ENCODE assay signal across 9 cellular contexts in genomic region chr4:54657556-54658313, GRCh38. TPM values are rescaled to one million over a fixed set of nuclear protein-coding genes. Genes with fewer than 3 reads are reported as not detected.
A peak's percentile ranks its signal among the peaks of the same experiment; 100 is the strongest.
DNase-seq lines count a peak whose midpoint lies in the region; ATAC-seq and TF ChIP-seq lines count a peak whose summit lies in the region.
"Had no signal": no experiment of that assay in that cellular context is flagged by ENCODE, and none has a peak within 500 bp of the region (broad histone marks: within the 10 kb centered on the region; RNA-seq: fewer than 3 reads in every experiment).

TSS of gene KIT (plus strand) at chr4:54657957. CDS start at chr4:54658015, 58 bp downstream.

- no peak within 1 kb of the TSS for H3K27ac ChIP-seq in osteoblast (ENCODE audit: low read depth, low read length)
- H3K27ac ChIP-seq: epithelial cell of prostate had no signal

- H3K9me3 ChIP-seq in osteoblast (ENCODE audit: low read depth, low read length) = no peaks in the 10 kb centered on the region

- no peaks in the 10 kb centered on the region for H3K9me3 Mint-ChIP-seq in activated naive CD4-positive, alpha-beta T cell treated with anti-CD3 and anti-CD28 coated beads, Interleukin-2, amount 10 ng/mL, durations not matched to agents 7 days and 5 days

- TF ChIP-seq CTCF in AG04449 (IDR thresholded peaks at IDR 0.05; ENCODE audit: insufficient read depth, low read length, missing control alignments) (no peak), GM20000 (IDR thresholded peaks at IDR 0.05; ENCODE audit: extremely low read depth, missing control alignments) (no peak), osteoblast (IDR thresholded peaks at IDR 0.05; ENCODE audit: extremely low read depth, low read depth, low read length) (no peak)

- DNase-seq in AG04449 (ENCODE audit: low read depth, low spot score) (no peak), GM20000 (ENCODE audit: low spot score) (peak; percentile 33), NCI-H526 treated with DMSO at 0.1 percent for 48 hours (lab: John Stamatoyannopoulos, UW) (peak; percentile 87), head of caudate nucleus (peak in 39 of 42 donors; percentile 30 to 85 (median 59)), osteoblast (ENCODE audit: insufficient read length, low spot score, missing footprints) (peak; percentile 71), H4 (ENCODE audit: low spot score) (no peak)
- DNase-seq in activated naive CD4-positive, alpha-beta T cell treated with anti-CD3 and anti-CD28 coated beads, Interleukin-2, amount 10 ng/mL, durations not matched to agents 7 days and 5 days = peak; percentile 34

- H3K27me3 Mint-ChIP-seq in activated naive CD4-positive, alpha-beta T cell treated with anti-CD3 and anti-CD28 coated beads, Interleukin-2, amount 10 ng/mL, durations not matched to agents 7 days and 5 days = peaks cover 70% of the 10 kb centered on the region

- H3K36me3 Mint-ChIP-seq in activated naive CD4-positive, alpha-beta T cell treated with anti-CD3 and anti-CD28 coated beads, Interleukin-2, amount 10 ng/mL, durations not matched to agents 7 days and 5 days = no peaks in the 10 kb centered on the region

- intact Hi-C loops in head of caudate nucleus (cut with DNase I) = loop anchor here (10.0 kb wide), 2 partner anchors 127 to 187 kb away; no protein-coding TSS in a partner anchor

- H3K27ac Mint-ChIP-seq in activated naive CD4-positive, alpha-beta T cell treated with anti-CD3 and anti-CD28 coated beads, Interleukin-2, amount 10 ng/mL, durations not matched to agents 7 days and 5 days = no peak within 1 kb of the TSS

- peaks cover 22% of the 10 kb centered on the region for H3K4me1 Mint-ChIP-seq in activated naive CD4-positive, alpha-beta T cell treated with anti-CD3 and anti-CD28 coated beads, Interleukin-2, amount 10 ng/mL, durations not matched to agents 7 days and 5 days

- no peaks in the 10 kb centered on the region for H4K20me1 ChIP-seq in osteoblast (ENCODE audit: insufficient read depth, low read length)

- peaks cover 61% of the 10 kb centered on the region for H3K27me3 ChIP-seq in osteoblast (ENCODE audit: insufficient read depth, low read length)

- H3K4me3 Mint-ChIP-seq in activated naive CD4-positive, alpha-beta T cell treated with anti-CD3 and anti-CD28 coated beads, Interleukin-2, amount 10 ng/mL, durations not matched to agents 7 days and 5 days = peak within 1 kb of the TSS; percentile 69

- peak within 1 kb of the TSS; percentile 78 for H3K4me2 ChIP-seq in osteoblast (ENCODE audit: insufficient read depth, low read length)

- H3K79me2 ChIP-seq in osteoblast (ENCODE audit: insufficient read depth, low read length) = no peaks in the 10 kb centered on the region

- POLR2A ChIA-PET in AG04449 (lab: Yijun Ruan, JAX) = interaction anchor here (0.8 kb wide), 1 partner anchor 30 kb away, joined by 4 read pairs; no protein-coding TSS in a partner anchor

- H3K4me3 ChIP-seq in AG04449 (ENCODE audit: low read depth, low read length) (peak within 1 kb of the TSS; percentile 75), osteoblast (ENCODE audit: insufficient read depth, low read length) (peak within 1 kb of the TSS; percentile 66)

- CTCF ChIA-PET in AG04449 (lab: Yijun Ruan, JAX) = interaction anchor here (0.7 to 1.9 kb wide), 4 partner anchors 91 to 305 kb away, joined by 3 to 8 read pairs (median 6); no protein-coding TSS in a partner anchor
- CTCF ChIA-PET in activated naive CD4-positive, alpha-beta T cell treated with anti-CD3 and anti-CD28 coated beads, Interleukin-2, amount 10 ng/mL, durations not matched to agents 7 days and 5 days (lab: Charles Lee) = no interaction called here

- no peaks in the 10 kb centered on the region for H3K36me3 ChIP-seq in osteoblast (ENCODE audit: insufficient read depth, low read length)

- H2AFZ ChIP-seq in osteoblast (ENCODE audit: low read length) = peak within 1 kb of the TSS; percentile 59

- peaks cover 15% of the 10 kb centered on the region for H3K4me1 ChIP-seq in osteoblast (ENCODE audit: insufficient read depth, low read length)

- ATAC-seq in HG02884 (IDR thresholded peaks at IDR 0.05; ENCODE audit: unreplicated experiment) = no peak

RNA-seq across cellular contexts. Expression of gene KIT, which starts in this region (rescaled TPM):
- 0.29 and 0.36 TPM in 2 replicates for total RNA-seq in osteoblast
- 1.2 and 1.6 TPM in 2 replicates for total RNA-seq in H4 (2014; rRNA removed; shearing (Covaris generic))

Comparison
In these comparisons a context has a peak if more than half of its experiments do, and no peak if none do; other contexts are left out.
1. Peak in DNase-seq, H3K4me3 ChIP-seq and H3K4me2 ChIP-seq in osteoblast; RNA of the gene not detected or under 1 TPM.
2. DNase-seq: peak in GM20000 (single experiment), NCI-H526 treated with DMSO at 0.1 percent for 48 hours (single experiment), activated naive CD4-positive, alpha-beta T cell treated with anti-CD3 and anti-CD28 coated beads, Interleukin-2, amount 10 ng/mL, durations not matched to agents 7 days and 5 days (single experiment) and head of caudate nucleus (39 of 42); none in AG04449 (single experiment) and H4 (single experiment).